In the genomic region with DNA sequence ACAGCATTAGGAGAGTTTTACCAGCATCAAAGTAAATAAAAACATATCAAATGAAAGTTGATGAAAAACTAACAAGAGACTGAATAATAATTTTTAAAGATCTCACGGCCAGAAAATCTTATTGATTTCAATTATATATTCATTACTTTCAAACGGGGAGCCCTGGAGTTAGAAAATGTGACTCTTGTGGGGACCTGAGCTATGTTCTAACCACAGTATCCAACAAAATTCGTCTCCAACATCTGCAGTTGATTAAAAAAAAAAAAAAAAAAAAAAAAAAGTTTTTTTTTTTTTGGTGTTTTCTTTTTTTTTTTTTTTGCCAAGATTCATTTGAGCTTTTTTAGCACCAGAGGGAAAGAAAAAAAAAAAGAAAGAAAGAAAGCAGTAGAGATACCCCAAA, we compare ENCODE assay signal across 23 cellular contexts.
A peak's percentile ranks its signal among the peaks of the same experiment; 100 is the strongest.
DNase-seq lines count a peak whose midpoint lies in the region; ATAC-seq and TF ChIP-seq lines count a peak whose summit lies in the region.
"Had no signal": no experiment of that assay in that cellular context is flagged by ENCODE, and none has a peak within 500 bp of the region (broad histone marks: within the 10 kb centered on the region; RNA-seq: fewer than 3 reads in every experiment).

No MANE protein-coding gene starts in this region.

- H3K27me3 Mint-ChIP-seq in activated naive CD8-positive, alpha-beta T cell: no peaks in the 10 kb centered on the region
- H3K27me3 Mint-ChIP-seq in activated naive CD8-positive, alpha-beta T cell treated with anti-CD3 and anti-CD28 coated beads, Interleukin-2, amount 50 U/mL, for 24 hours: no peaks in the 10 kb centered on the region
- H3K27me3 Mint-ChIP-seq: activated naive CD4-positive, alpha-beta T cell treated with anti-CD3 and anti-CD28 coated beads, Interleukin-2, amount 10 ng/mL, durations not matched to agents 7 days and 5 days; stimulated activated naive B cell treated with anti-CD40 and anti-IgM and Interleukin-4, amounts not matched to agents 10 μg/mL and 1 μg/mL and 100 μg/mL, for 72 hours had no signal

- no peaks in the 10 kb centered on the region for H3K36me3 Mint-ChIP-seq in activated naive CD8-positive, alpha-beta T cell
- no peaks in the 10 kb centered on the region for H3K36me3 Mint-ChIP-seq in activated naive CD8-positive, alpha-beta T cell treated with anti-CD3 and anti-CD28 coated beads, Interleukin-2, amount 50 U/mL, for 24 hours (ENCODE audit: low read depth)
- H3K36me3 Mint-ChIP-seq: activated naive CD4-positive, alpha-beta T cell treated with anti-CD3 and anti-CD28 coated beads, Interleukin-2, amount 10 ng/mL, durations not matched to agents 7 days and 5 days; CD4-positive, CD25-positive, alpha-beta regulatory T cell; stimulated activated naive B cell treated with anti-CD40 and anti-IgM and Interleukin-4, amounts not matched to agents 10 μg/mL and 1 μg/mL and 100 μg/mL, for 72 hours had no signal

- H3K4me3 ChIP-seq in SK-N-MC: peak overlapping the region; percentile 37; the same call in 1 of the 2 replicates
- H3K4me3 ChIP-seq in fibroblast of mammary gland (ENCODE audit: control insufficient read depth, low read depth, low read length): no peak overlapping the region
- H3K4me3 ChIP-seq in skeletal muscle satellite cell (ENCODE audit: low read length): no peak overlapping the region
- H3K4me3 ChIP-seq: psoas muscle had no signal

- H3K36me3 ChIP-seq in SK-N-MC (ENCODE audit: insufficient read depth, low read length): no peaks in the 10 kb centered on the region
- no peaks in the 10 kb centered on the region for H3K36me3 ChIP-seq in skeletal muscle satellite cell (ENCODE audit: insufficient read depth, low read length)

- peaks cover 7% of the 10 kb centered on the region for H3K4me1 Mint-ChIP-seq in activated naive CD8-positive, alpha-beta T cell (ENCODE audit: low read depth)
- H3K4me1 Mint-ChIP-seq in activated naive CD8-positive, alpha-beta T cell treated with anti-CD3 and anti-CD28 coated beads, Interleukin-2, amount 50 U/mL, for 24 hours: peaks cover 16% of the 10 kb centered on the region
- H3K4me1 Mint-ChIP-seq: activated naive CD4-positive, alpha-beta T cell treated with anti-CD3 and anti-CD28 coated beads, Interleukin-2, amount 10 ng/mL, durations not matched to agents 7 days and 5 days had no signal

- H3K27ac ChIP-seq in SK-N-MC: peak overlapping the region; percentile 23; the same call in 1 of the 2 replicates
- H3K27ac ChIP-seq: psoas muscle, RWPE1 had no signal

- H3K9me3 Mint-ChIP-seq in activated naive CD8-positive, alpha-beta T cell (ENCODE audit: low read depth): peaks cover 5% of the 10 kb centered on the region
- H3K9me3 Mint-ChIP-seq in activated naive CD8-positive, alpha-beta T cell treated with anti-CD3 and anti-CD28 coated beads, Interleukin-2, amount 50 U/mL, for 24 hours: peaks cover 2% of the 10 kb centered on the region

- TF ChIP-seq CTCF in fibroblast of mammary gland (conservative IDR thresholded peaks at IDR 0.05; ENCODE audit: control insufficient read depth, insufficient read depth, low read depth, low read length): no peak

- H3K4me3 Mint-ChIP-seq in activated naive CD8-positive, alpha-beta T cell: no peak overlapping the region
- H3K4me3 Mint-ChIP-seq in activated naive CD8-positive, alpha-beta T cell treated with anti-CD3 and anti-CD28 coated beads, Interleukin-2, amount 50 U/mL, for 24 hours: no peak overlapping the region
- H3K4me3 Mint-ChIP-seq: activated naive CD4-positive, alpha-beta T cell treated with anti-CD3 and anti-CD28 coated beads, Interleukin-2, amount 10 ng/mL, durations not matched to agents 7 days and 5 days; CD4-positive, CD25-positive, alpha-beta regulatory T cell; IgD-negative memory B cell; nephron; stimulated activated naive B cell treated with anti-CD40 and anti-IgM and Interleukin-4, amounts not matched to agents 10 μg/mL and 1 μg/mL and 100 μg/mL, for 72 hours had no signal

- H3K9me3 ChIP-seq in SK-N-MC (ENCODE audit: low read depth, low read length) (no peaks in the 10 kb centered on the region), skeletal muscle satellite cell (replicated peaks; ENCODE audit: low read length) (no peaks in the 10 kb centered on the region)
- H3K9me3 ChIP-seq: psoas muscle had no signal

- peak overlapping the region; percentile 11 for H3K4me2 ChIP-seq in skeletal muscle satellite cell (ENCODE audit: low read length)

- H3K4me1 ChIP-seq in skeletal muscle satellite cell (ENCODE audit: control insufficient read depth, insufficient read depth, low read length): peaks cover 15% of the 10 kb centered on the region
- H3K4me1 ChIP-seq: psoas muscle had no signal

- no peak for DNase-seq in activated naive CD8-positive, alpha-beta T cell treated with anti-CD3 and anti-CD28 coated beads, Interleukin-2, amount 50 U/mL, for 24 hours
- DNase-seq in SK-N-MC (ENCODE audit: low read depth, low spot score) (no peak), fibroblast of mammary gland (ENCODE audit: low read depth) (peak; percentile 28), cerebellum (ENCODE audit: low spot score) (no peak)
- DNase-seq: activated CD4-positive, alpha-beta T cell treated with anti-CD3 and anti-CD28 coated beads, Interleukin-2, amount 50 U/mL, for 4 hours; activated naive CD4-positive, alpha-beta T cell treated with anti-CD3 and anti-CD28 coated beads, Interleukin-2, amount 10 ng/mL, durations not matched to agents 7 days and 5 days; AML-193; amygdala; Calu3; CD4-positive, CD25-positive, alpha-beta regulatory T cell; DMS79; GF-D8; left colon; NCI-H82; psoas muscle had no signal

- no peak overlapping the region for H3K9ac ChIP-seq in SK-N-MC (ENCODE audit: insufficient read length)
- no peak overlapping the region for H3K9ac ChIP-seq in skeletal muscle satellite cell (ENCODE audit: low read depth, low read length)

- ATAC-seq in activated naive CD8-positive, alpha-beta T cell treated with anti-CD3 and anti-CD28 coated beads, Interleukin-2, amount 50 U/mL, for 24 hours: no peak
- ATAC-seq in GM18511 (IDR thresholded peaks at IDR 0.05; ENCODE audit: unreplicated experiment): no peak
- no peak for ATAC-seq in HG02852 (IDR thresholded peaks at IDR 0.05; ENCODE audit: unreplicated experiment)
- ATAC-seq: left colon had no signal

- H3K27ac Mint-ChIP-seq in activated naive CD8-positive, alpha-beta T cell: peak overlapping the region; percentile 16
- H3K27ac Mint-ChIP-seq in activated naive CD8-positive, alpha-beta T cell treated with anti-CD3 and anti-CD28 coated beads, Interleukin-2, amount 50 U/mL, for 24 hours: no peak overlapping the region
- H3K27ac Mint-ChIP-seq: activated naive CD4-positive, alpha-beta T cell treated with anti-CD3 and anti-CD28 coated beads, Interleukin-2, amount 10 ng/mL, durations not matched to agents 7 days and 5 days; CD4-positive, CD25-positive, alpha-beta regulatory T cell; nephron; stimulated activated naive B cell treated with anti-CD40 and anti-IgM and Interleukin-4, amounts not matched to agents 10 μg/mL and 1 μg/mL and 100 μg/mL, for 72 hours had no signal

- H3K27me3 ChIP-seq in skeletal muscle satellite cell (ENCODE audit: control insufficient read depth, insufficient read depth, low read length): no peaks in the 10 kb centered on the region
